1 cellular context compared by ENCODE assay signal in the genomic region with DNA sequence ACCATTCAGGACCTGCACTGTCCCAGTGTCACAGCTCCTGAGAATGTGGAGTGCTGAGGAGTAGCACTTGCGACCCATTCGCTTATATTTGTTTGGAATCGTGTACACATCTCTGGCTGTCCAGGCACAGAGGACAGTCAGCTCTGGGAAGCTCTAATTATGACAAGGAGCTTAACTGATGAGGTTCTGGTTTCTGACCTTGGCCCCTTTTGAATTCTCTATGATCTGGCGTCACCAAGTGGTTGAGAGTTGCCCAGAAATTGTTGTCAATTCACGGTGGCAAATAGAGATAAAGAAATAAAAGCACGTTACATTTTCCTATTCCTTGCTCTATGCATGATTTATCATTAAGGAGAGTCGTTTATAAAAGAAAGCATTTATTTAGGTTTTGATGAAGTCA.
TF ChIP-seq lines count a peak whose summit lies in the region.

No MANE protein-coding gene starts in this region.

TF ChIP-seq in HepG2, 621 proteins besides CTCF, POLR2A, EP300 and RAD21 (continued from another document and continues in another):
- TF ChIP-seq, protein P1, sequence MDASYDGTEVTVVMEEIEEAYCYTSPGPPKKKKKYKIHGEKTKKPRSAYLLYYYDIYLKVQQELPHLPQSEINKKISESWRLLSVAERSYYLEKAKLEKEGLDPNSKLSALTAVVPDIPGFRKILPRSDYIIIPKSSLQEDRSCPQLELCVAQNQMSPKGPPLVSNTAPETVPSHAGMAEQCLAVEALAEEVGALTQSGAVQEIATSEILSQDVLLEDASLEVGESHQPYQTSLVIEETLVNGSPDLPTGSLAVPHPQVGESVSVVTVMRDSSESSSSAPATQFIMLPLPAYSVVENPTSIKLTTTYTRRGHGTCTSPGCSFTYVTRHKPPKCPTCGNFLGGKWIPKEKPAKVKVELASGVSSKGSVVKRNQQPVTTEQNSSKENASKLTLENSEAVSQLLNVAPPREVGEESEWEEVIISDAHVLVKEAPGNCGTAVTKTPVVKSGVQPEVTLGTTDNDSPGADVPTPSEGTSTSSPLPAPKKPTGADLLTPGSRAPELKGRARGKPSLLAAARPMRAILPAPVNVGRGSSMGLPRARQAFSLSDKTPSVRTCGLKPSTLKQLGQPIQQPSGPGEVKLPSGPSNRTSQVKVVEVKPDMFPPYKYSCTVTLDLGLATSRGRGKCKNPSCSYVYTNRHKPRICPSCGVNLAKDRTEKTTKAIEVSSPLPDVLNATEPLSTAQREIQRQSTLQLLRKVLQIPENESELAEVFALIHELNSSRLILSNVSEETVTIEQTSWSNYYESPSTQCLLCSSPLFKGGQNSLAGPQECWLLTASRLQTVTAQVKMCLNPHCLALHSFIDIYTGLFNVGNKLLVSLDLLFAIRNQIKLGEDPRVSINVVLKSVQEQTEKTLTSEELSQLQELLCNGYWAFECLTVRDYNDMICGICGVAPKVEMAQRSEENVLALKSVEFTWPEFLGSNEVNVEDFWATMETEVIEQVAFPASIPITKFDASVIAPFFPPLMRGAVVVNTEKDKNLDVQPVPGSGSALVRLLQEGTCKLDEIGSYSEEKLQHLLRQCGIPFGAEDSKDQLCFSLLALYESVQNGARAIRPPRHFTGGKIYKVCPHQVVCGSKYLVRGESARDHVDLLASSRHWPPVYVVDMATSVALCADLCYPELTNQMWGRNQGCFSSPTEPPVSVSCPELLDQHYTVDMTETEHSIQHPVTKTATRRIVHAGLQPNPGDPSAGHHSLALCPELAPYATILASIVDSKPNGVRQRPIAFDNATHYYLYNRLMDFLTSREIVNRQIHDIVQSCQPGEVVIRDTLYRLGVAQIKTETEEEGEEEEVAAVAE (CRISPR knock-in tag; IDR thresholded peaks at IDR 0.05; ENCODE audit: borderline replicate concordance) = no peak
- TF ChIP-seq, protein P2, sequence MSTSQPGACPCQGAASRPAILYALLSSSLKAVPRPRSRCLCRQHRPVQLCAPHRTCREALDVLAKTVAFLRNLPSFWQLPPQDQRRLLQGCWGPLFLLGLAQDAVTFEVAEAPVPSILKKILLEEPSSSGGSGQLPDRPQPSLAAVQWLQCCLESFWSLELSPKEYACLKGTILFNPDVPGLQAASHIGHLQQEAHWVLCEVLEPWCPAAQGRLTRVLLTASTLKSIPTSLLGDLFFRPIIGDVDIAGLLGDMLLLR (CRISPR knock-in tag; IDR thresholded peaks at IDR 0.05) = no peak
- TF ChIP-seq ZNF879 (CRISPR knock-in tag; IDR thresholded peaks at IDR 0.05) (no peak), GTF2F1 (IDR thresholded peaks at IDR 0.05; ENCODE audit: low read length) (no peak), ZNF615 (CRISPR knock-in tag; IDR thresholded peaks at IDR 0.05; ENCODE audit: borderline replicate concordance) (no peak), ZFP90 (CRISPR knock-in tag; IDR thresholded peaks at IDR 0.05; ENCODE audit: borderline replicate concordance) (no peak), HHEX (CRISPR knock-in tag; IDR thresholded peaks at IDR 0.05) (no peak), NFE2L2 (IDR thresholded peaks at IDR 0.05; ENCODE audit: low read length) (no peak), ZFP82 (CRISPR knock-in tag; IDR thresholded peaks at IDR 0.05; ENCODE audit: borderline replicate concordance) (no peak), ZNF17 (CRISPR knock-in tag; IDR thresholded peaks at IDR 0.05) (no peak), ETV6 (CRISPR knock-in tag; conservative IDR thresholded peaks at IDR 0.05) (no peak), ZKSCAN5 (CRISPR knock-in tag; IDR thresholded peaks at IDR 0.05) (no peak), ZSCAN20 (CRISPR knock-in tag; IDR thresholded peaks at IDR 0.05; ENCODE audit: borderline replicate concordance) (no peak), ZNF781 (CRISPR knock-in tag; IDR thresholded peaks at IDR 0.05; ENCODE audit: borderline replicate concordance, not compliant biosample characterization) (no peak), NCOA1 (CRISPR knock-in tag; IDR thresholded peaks at IDR 0.05) (no peak), ZC3H4 (CRISPR knock-in tag; IDR thresholded peaks at IDR 0.05; ENCODE audit: borderline replicate concordance) (no peak), ZNF251 (CRISPR knock-in tag; IDR thresholded peaks at IDR 0.05) (no peak), ZNF772 (CRISPR knock-in tag; IDR thresholded peaks at IDR 0.05) (no peak), IRF2 (CRISPR knock-in tag; IDR thresholded peaks at IDR 0.05) (peak; percentile 42; the same call in 1 of the 2 replicates), XBP1 (CRISPR knock-in tag; IDR thresholded peaks at IDR 0.05) (no peak), ZNF510 (CRISPR knock-in tag; IDR thresholded peaks at IDR 0.05; ENCODE audit: low read depth) (no peak), AGO2 (optimal IDR thresholded peaks at IDR 0.05; ENCODE audit: low read depth, low read length) (no peak), ZNF558 (CRISPR knock-in tag; IDR thresholded peaks at IDR 0.05; ENCODE audit: borderline replicate concordance) (no peak), DPF2 (CRISPR knock-in tag; IDR thresholded peaks at IDR 0.05; ENCODE audit: borderline replicate concordance, low read depth) (no peak), RXRB (CRISPR knock-in tag; IDR thresholded peaks at IDR 0.05; ENCODE audit: borderline replicate concordance) (peak; percentile 24; the same call in 1 of the 2 replicates), FOXA3 (CRISPR knock-in tag; IDR thresholded peaks at IDR 0.05) (peak; percentile 28; the same call in 1 of the 2 replicates), ONECUT2 (CRISPR knock-in tag; IDR thresholded peaks at IDR 0.05) (no peak), ATF1 (CRISPR knock-in tag; IDR thresholded peaks at IDR 0.05) (no peak)
- TF ChIP-seq, protein P3, sequence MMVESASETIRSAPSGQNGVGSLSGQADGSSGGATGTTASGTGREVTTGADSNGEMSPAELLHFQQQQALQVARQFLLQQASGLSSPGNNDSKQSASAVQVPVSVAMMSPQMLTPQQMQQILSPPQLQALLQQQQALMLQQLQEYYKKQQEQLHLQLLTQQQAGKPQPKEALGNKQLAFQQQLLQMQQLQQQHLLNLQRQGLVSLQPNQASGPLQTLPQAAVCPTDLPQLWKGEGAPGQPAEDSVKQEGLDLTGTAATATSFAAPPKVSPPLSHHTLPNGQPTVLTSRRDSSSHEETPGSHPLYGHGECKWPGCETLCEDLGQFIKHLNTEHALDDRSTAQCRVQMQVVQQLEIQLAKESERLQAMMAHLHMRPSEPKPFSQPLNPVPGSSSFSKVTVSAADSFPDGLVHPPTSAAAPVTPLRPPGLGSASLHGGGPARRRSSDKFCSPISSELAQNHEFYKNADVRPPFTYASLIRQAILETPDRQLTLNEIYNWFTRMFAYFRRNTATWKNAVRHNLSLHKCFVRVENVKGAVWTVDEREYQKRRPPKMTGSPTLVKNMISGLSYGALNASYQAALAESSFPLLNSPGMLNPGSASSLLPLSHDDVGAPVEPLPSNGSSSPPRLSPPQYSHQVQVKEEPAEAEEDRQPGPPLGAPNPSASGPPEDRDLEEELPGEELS (CRISPR knock-in tag; IDR thresholded peaks at IDR 0.05) = 0 out of 2 replicates have a peak, but pooled peaks have one; percentile 27
- TF ChIP-seq, protein P4, sequence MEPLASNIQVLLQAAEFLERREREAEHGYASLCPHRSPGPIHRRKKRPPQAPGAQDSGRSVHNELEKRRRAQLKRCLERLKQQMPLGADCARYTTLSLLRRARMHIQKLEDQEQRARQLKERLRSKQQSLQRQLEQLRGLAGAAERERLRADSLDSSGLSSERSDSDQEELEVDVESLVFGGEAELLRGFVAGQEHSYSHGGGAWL (CRISPR knock-in tag; IDR thresholded peaks at IDR 0.05) = no peak
- TF ChIP-seq, protein P5, sequence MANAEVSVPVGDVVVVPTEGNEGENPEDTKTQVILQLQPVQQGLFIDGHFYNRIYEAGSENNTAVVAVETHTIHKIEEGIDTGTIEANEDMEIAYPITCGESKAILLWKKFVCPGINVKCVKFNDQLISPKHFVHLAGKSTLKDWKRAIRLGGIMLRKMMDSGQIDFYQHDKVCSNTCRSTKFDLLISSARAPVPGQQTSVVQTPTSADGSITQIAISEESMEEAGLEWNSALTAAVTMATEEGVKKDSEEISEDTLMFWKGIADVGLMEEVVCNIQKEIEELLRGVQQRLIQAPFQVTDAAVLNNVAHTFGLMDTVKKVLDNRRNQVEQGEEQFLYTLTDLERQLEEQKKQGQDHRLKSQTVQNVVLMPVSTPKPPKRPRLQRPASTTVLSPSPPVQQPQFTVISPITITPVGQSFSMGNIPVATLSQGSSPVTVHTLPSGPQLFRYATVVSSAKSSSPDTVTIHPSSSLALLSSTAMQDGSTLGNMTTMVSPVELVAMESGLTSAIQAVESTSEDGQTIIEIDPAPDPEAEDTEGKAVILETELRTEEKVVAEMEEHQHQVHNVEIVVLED (CRISPR knock-in tag; IDR thresholded peaks at IDR 0.05; ENCODE audit: borderline replicate concordance) = no peak
- TF ChIP-seq, protein P6, sequence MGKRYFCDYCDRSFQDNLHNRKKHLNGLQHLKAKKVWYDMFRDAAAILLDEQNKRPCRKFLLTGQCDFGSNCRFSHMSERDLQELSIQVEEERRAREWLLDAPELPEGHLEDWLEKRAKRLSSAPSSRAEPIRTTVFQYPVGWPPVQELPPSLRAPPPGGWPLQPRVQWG (CRISPR knock-in tag; IDR thresholded peaks at IDR 0.05; ENCODE audit: borderline replicate concordance, low read depth) = no peak
- TF ChIP-seq, protein P7, sequence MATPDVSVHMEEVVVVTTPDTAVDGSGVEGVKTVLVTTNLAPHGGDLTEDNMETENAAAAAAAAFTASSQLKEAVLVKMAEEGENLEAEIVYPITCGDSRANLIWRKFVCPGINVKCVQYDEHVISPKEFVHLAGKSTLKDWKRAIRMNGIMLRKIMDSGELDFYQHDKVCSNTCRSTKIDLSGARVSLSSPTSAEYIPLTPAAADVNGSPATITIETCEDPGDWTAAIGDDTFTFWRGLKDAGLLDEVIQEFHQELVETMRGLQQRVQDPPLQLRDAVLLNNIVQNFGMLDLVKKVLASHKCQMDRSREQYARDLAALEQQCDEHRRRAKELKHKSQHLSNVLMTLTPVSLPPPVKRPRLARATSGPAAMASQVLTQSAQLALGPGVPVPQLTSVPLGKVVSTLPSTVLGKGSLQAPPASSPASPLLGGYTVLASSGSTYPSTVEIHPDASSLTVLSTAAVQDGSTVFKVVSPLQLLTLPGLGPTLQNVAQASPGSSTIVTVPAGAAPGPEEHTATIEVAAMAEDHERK (CRISPR knock-in tag; IDR thresholded peaks at IDR 0.05; ENCODE audit: low read depth) = no peak
- TF ChIP-seq, protein P8, sequence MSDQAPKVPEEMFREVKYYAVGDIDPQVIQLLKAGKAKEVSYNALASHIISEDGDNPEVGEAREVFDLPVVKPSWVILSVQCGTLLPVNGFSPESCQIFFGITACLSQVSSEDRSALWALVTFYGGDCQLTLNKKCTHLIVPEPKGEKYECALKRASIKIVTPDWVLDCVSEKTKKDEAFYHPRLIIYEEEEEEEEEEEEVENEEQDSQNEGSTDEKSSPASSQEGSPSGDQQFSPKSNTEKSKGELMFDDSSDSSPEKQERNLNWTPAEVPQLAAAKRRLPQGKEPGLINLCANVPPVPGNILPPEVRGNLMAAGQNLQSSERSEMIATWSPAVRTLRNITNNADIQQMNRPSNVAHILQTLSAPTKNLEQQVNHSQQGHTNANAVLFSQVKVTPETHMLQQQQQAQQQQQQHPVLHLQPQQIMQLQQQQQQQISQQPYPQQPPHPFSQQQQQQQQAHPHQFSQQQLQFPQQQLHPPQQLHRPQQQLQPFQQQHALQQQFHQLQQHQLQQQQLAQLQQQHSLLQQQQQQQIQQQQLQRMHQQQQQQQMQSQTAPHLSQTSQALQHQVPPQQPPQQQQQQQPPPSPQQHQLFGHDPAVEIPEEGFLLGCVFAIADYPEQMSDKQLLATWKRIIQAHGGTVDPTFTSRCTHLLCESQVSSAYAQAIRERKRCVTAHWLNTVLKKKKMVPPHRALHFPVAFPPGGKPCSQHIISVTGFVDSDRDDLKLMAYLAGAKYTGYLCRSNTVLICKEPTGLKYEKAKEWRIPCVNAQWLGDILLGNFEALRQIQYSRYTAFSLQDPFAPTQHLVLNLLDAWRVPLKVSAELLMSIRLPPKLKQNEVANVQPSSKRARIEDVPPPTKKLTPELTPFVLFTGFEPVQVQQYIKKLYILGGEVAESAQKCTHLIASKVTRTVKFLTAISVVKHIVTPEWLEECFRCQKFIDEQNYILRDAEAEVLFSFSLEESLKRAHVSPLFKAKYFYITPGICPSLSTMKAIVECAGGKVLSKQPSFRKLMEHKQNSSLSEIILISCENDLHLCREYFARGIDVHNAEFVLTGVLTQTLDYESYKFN (CRISPR knock-in tag; conservative IDR thresholded peaks at IDR 0.05) = no peak
- TF ChIP-seq, protein P9, sequence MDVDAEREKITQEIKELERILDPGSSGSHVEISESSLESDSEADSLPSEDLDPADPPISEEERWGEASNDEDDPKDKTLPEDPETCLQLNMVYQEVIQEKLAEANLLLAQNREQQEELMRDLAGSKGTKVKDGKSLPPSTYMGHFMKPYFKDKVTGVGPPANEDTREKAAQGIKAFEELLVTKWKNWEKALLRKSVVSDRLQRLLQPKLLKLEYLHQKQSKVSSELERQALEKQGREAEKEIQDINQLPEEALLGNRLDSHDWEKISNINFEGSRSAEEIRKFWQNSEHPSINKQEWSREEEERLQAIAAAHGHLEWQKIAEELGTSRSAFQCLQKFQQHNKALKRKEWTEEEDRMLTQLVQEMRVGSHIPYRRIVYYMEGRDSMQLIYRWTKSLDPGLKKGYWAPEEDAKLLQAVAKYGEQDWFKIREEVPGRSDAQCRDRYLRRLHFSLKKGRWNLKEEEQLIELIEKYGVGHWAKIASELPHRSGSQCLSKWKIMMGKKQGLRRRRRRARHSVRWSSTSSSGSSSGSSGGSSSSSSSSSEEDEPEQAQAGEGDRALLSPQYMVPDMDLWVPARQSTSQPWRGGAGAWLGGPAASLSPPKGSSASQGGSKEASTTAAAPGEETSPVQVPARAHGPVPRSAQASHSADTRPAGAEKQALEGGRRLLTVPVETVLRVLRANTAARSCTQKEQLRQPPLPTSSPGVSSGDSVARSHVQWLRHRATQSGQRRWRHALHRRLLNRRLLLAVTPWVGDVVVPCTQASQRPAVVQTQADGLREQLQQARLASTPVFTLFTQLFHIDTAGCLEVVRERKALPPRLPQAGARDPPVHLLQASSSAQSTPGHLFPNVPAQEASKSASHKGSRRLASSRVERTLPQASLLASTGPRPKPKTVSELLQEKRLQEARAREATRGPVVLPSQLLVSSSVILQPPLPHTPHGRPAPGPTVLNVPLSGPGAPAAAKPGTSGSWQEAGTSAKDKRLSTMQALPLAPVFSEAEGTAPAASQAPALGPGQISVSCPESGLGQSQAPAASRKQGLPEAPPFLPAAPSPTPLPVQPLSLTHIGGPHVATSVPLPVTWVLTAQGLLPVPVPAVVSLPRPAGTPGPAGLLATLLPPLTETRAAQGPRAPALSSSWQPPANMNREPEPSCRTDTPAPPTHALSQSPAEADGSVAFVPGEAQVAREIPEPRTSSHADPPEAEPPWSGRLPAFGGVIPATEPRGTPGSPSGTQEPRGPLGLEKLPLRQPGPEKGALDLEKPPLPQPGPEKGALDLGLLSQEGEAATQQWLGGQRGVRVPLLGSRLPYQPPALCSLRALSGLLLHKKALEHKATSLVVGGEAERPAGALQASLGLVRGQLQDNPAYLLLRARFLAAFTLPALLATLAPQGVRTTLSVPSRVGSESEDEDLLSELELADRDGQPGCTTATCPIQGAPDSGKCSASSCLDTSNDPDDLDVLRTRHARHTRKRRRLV (CRISPR knock-in tag; IDR thresholded peaks at IDR 0.05) = no peak
- TF ChIP-seq, protein P10, sequence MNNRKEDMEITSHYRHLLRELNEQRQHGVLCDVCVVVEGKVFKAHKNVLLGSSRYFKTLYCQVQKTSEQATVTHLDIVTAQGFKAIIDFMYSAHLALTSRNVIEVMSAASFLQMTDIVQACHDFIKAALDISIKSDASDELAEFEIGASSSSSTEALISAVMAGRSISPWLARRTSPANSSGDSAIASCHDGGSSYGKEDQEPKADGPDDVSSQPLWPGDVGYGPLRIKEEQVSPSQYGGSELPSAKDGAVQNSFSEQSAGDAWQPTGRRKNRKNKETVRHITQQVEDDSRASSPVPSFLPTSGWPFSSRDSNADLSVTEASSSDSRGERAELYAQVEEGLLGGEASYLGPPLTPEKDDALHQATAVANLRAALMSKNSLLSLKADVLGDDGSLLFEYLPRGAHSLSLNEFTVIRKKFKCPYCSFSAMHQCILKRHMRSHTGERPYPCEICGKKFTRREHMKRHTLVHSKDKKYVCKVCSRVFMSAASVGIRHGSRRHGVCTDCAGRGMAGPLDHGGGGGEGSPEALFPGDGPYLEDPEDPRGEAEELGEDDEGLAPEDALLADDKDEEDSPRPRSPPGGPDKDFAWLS (CRISPR knock-in tag; IDR thresholded peaks at IDR 0.05; ENCODE audit: borderline replicate concordance) = no peak
